In genomic region chr15:44426975-44427755, GRCh38 we compare ENCODE assay signal across 8 cellular contexts. TPM values are rescaled to one million over a fixed set of nuclear protein-coding genes. Genes with fewer than 3 reads are reported as not detected.
DNase-seq lines count a peak whose midpoint lies in the region; ATAC-seq and TF ChIP-seq lines count a peak whose summit lies in the region.

Gene CTDSPL2, plus strand, starts transcription at chr15:44427629. Its CDS starts 31,386 bp downstream, at chr15:44459015.

- peak within 1 kb of the TSS; percentile 88 for H3K4me3 Mint-ChIP-seq in chondrocyte (ENCODE audit: unreplicated experiment)

- H3K9me3 Mint-ChIP-seq in chondrocyte (ENCODE audit: low read depth), result no peaks in the 10 kb centered on the region

- peak within 1 kb of the TSS; percentile 100 for H3K27ac Mint-ChIP-seq in chondrocyte (ENCODE audit: unreplicated experiment)

- no peaks in the 10 kb centered on the region for H3K27me3 Mint-ChIP-seq in chondrocyte (ENCODE audit: low read depth)

- H3K27me3 ChIP-seq in BJ (ENCODE audit: control insufficient read depth, insufficient read depth, low read length) (no peaks in the 10 kb centered on the region), kidney epithelial cell (ENCODE audit: control insufficient read depth, insufficient read depth, low read length) (no peaks in the 10 kb centered on the region)

- peak; percentile 91 for ATAC-seq in HG03442 (IDR thresholded peaks at IDR 0.05; ENCODE audit: unreplicated experiment)

- CTCF ChIA-PET in BJ (lab: Yijun Ruan, JAX), result interaction anchor here (0.7 to 1.7 kb wide), 11 partner anchors 10 to 110 kb away, joined by 3 to 5 read pairs (median 3); partner anchors contain the start of gene EIF3J

- peaks cover 2% of the 10 kb centered on the region for H3K36me3 Mint-ChIP-seq in chondrocyte (ENCODE audit: low read depth)

- H3K4me1 Mint-ChIP-seq in chondrocyte (ENCODE audit: low read depth), result peaks cover 31% of the 10 kb centered on the region

- H3K4me3 ChIP-seq in BJ (ENCODE audit: low read depth, low read length) (peak within 1 kb of the TSS; percentile 60), kidney epithelial cell (ENCODE audit: low read depth, low read length) (peak within 1 kb of the TSS; percentile 93)

- peak; percentile 53 for TF ChIP-seq CTCF in BJ (IDR thresholded peaks at IDR 0.05; ENCODE audit: insufficient read depth, low read depth, low read length)
- TF ChIP-seq CTCF in chondrocyte (IDR thresholded peaks at IDR 0.05), result peak; percentile 73
- no peak for TF ChIP-seq CTCF in kidney epithelial cell (IDR thresholded peaks at IDR 0.05; ENCODE audit: insufficient read depth, low read length, poor library complexity, severe bottlenecking)

- POLR2A ChIA-PET in BJ (lab: Charles Lee), result interaction anchor here (0.6 to 1.1 kb wide), 5 partner anchors 75 to 328 kb away, joined by 3 to 8 read pairs (median 4); partner anchors contain the start of gene EIF3J

- H3K36me3 ChIP-seq in BJ (ENCODE audit: control insufficient read depth, insufficient read depth, low read length) (no peaks in the 10 kb centered on the region), kidney epithelial cell (ENCODE audit: control insufficient read depth, insufficient read depth, low read length) (no peaks in the 10 kb centered on the region)

- DNase-seq in BJ (ENCODE audit: low read depth) (peak; percentile 95), GM19238 (ENCODE audit: insufficient read length, low spot score) (peak; percentile 84), NCI-H510A treated with DMSO at 0.1 percent for 48 hours (lab: John Stamatoyannopoulos, UW) (peak; percentile 89), chondrocyte (ENCODE audit: low spot score) (peak; percentile 99), kidney epithelial cell (ENCODE audit: low read depth) (peak; percentile 93)
- peak; percentile 90 to 91 for DNase-seq in activated CD4-positive, alpha-beta T cell treated with anti-CD3 and anti-CD28 coated beads for 24 hours (ENCODE audit: low read depth in 2 of 2)
- peak; percentile 91 to 94 for DNase-seq in stimulated activated CD4-positive, alpha-beta T cell treated with anti-CD3 and anti-CD28 coated beads, Interleukin-15, amount 100 ng/mL, for 48 hours (ENCODE audit: low read depth in 2 of 2)

RNA-seq across cellular contexts. Expression of gene CTDSPL2, which starts in this region (rescaled TPM):
- polyA plus RNA-seq in BJ (2011; rRNA removed), result 35.0 and 53.6 TPM in 2 replicates
- polyA minus RNA-seq in BJ (2011; rRNA and poly(A)+ RNA removed), result 28.4 and 52.1 TPM in 2 replicates
- 41.7 to 48.6 TPM (median 43.1 TPM) in 3 replicates for total RNA-seq in chondrocyte
- 36.6 and 41.6 TPM in 2 replicates for total RNA-seq in kidney epithelial cell

Comparison
In these comparisons a context has a peak if more than half of its experiments do, and no peak if none do; other contexts are left out.
1. Peak in every context shown above with its lines: DNase-seq, ATAC-seq and H3K4me3 ChIP-seq.